8 cellular contexts compared by ENCODE assay signal in the genomic region with DNA sequence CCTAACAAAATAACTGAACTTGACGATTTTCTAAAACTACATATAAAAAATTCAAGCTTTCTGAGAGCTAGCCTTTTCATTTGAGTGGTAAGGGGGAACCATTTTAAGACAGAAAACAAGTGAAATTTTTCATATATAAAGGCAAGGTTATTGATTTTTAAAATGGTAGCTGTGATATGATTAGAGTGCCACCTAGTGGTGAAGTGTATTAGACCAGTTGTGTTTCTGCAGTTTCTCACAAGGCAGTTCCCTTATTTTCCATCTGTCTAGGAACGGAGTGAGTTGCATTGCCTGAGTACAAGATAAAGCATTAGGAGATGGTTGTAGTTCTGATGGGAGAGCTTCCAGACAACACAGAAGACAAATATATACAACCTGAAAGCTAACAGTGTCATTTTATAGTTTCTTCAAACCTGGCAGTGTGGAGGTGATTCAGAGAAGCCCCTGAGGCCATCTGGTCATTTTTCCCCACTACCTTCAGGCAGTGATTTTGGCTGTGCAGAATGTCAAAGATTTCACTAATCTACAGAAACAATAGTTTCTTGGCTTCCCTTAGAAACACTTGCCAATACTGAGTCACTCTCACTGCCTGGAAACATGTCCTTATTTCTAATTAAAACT.
A peak's percentile ranks its signal among the peaks of the same experiment; 100 is the strongest.
DNase-seq lines count a peak whose midpoint lies in the region; ATAC-seq and TF ChIP-seq lines count a peak whose summit lies in the region.
"Had no signal": no experiment of that assay in that cellular context is flagged by ENCODE, and none has a peak within 500 bp of the region (broad histone marks: within the 10 kb centered on the region; RNA-seq: fewer than 3 reads in every experiment).

No MANE protein-coding gene starts in this region.

- H2AFZ ChIP-seq in MM.1S (ENCODE audit: low read length) (0 out of 2 replicates have a peak overlapping the region, but pooled peaks have one; percentile 29), neuronal stem cell (ENCODE audit: low read length) (no peak overlapping the region)

- H2BK15ac ChIP-seq in neuronal stem cell (ENCODE audit: low read length): no peak overlapping the region

- H4K8ac ChIP-seq in neuronal stem cell (ENCODE audit: low read depth, low read length): no peak overlapping the region

- peak overlapping the region; percentile 28; the same call in 1 of the 2 replicates for H3K4me2 ChIP-seq in MM.1S (ENCODE audit: low read depth, low read length)
- H3K4me2 ChIP-seq in neuronal stem cell (ENCODE audit: insufficient read depth, low read length, poor library complexity, severe bottlenecking): no peak overlapping the region

- H2AK5ac ChIP-seq in neuronal stem cell (ENCODE audit: low read depth, low read length): no peak overlapping the region

- H3K9me3 ChIP-seq in MM.1S (replicated peaks; ENCODE audit: insufficient read depth, low read length): no peaks in the 10 kb centered on the region
- no peaks in the 10 kb centered on the region for H3K9me3 ChIP-seq in neuronal stem cell (replicated peaks in 1 of 2; ENCODE audit: control insufficient read depth in 2 of 2, insufficient read depth in 1 of 2, low read depth in 1 of 2, low read length in 2 of 2)

- no peaks in the 10 kb centered on the region for H3K9me2 ChIP-seq in MM.1S (replicated peaks; ENCODE audit: insufficient read depth, low read length)

- H3K23ac ChIP-seq in neuronal stem cell (ENCODE audit: low read depth, low read length, poor library complexity): no peak overlapping the region

- WGBS in neuronal stem cell (ENCODE audit: extremely low coverage in 2 of 2, insufficient read length in 2 of 2, insufficient replicate concordance in 1 of 2), 2 donors: no CpG with 5 or more reads among the region's 2 CpGs

- H3K9ac ChIP-seq in MM.1S (ENCODE audit: low read length) (no peak overlapping the region), neuronal stem cell (ENCODE audit: low read depth, low read length, poor library complexity) (no peak overlapping the region)

- no peak overlapping the region for H2BK5ac ChIP-seq in neuronal stem cell (ENCODE audit: low read length)

- H3K4me3 ChIP-seq in GM06990 (replicated peaks; ENCODE audit: low read depth, low read length) (no peak overlapping the region), H7 (ENCODE audit: insufficient read depth, low read depth, low read length) (no peak overlapping the region), MM.1S (ENCODE audit: low read length) (no peak overlapping the region), neuronal stem cell (ENCODE audit: low read length in 2 of 2) (no peak overlapping the region)

- TF ChIP-seq CTCF in GM06990 (IDR thresholded peaks at IDR 0.05; ENCODE audit: insufficient read depth, low read length, poor library complexity, severe bottlenecking) (peak; percentile 72), MM.1S (IDR thresholded peaks at IDR 0.05; ENCODE audit: low read length) (peak; percentile 88)

- no peak overlapping the region for H3K18ac ChIP-seq in neuronal stem cell (ENCODE audit: low read length)

- H2BK120ac ChIP-seq in neuronal stem cell (ENCODE audit: low read depth, low read length): no peak overlapping the region

- H3K14ac ChIP-seq in neuronal stem cell (ENCODE audit: low read length): no peak overlapping the region

- no peaks in the 10 kb centered on the region for H3K27me3 ChIP-seq in GM06990 (replicated peaks; ENCODE audit: control insufficient read depth, insufficient read depth, low read length)
- no peaks in the 10 kb centered on the region for H3K27me3 ChIP-seq in H7 (ENCODE audit: control insufficient read depth, insufficient read depth, low read length)
- H3K27me3 ChIP-seq in MM.1S (replicated peaks; ENCODE audit: insufficient read depth, low read length): no peaks in the 10 kb centered on the region
- no peaks in the 10 kb centered on the region for H3K27me3 ChIP-seq in neuronal stem cell (ENCODE audit: control insufficient read depth in 3 of 3, insufficient read depth in 3 of 3, low read depth in 1 of 3, low read length in 3 of 3)

- H4K91ac ChIP-seq in neuronal stem cell (ENCODE audit: low read depth, low read length, poor library complexity): no peak overlapping the region

- H3K79me1 ChIP-seq in neuronal stem cell (ENCODE audit: low read depth, low read length): no peaks in the 10 kb centered on the region

- H3F3A ChIP-seq in MM.1S (ENCODE audit: insufficient read depth, low read length): no peaks in the 10 kb centered on the region

- H3K4ac ChIP-seq in neuronal stem cell (ENCODE audit: low read length): no peak overlapping the region

- ATAC-seq in esophagus mucosa: peak; percentile 32

- H3K79me2 ChIP-seq in MM.1S (ENCODE audit: low read length): no peaks in the 10 kb centered on the region

- DNase-seq in GM06990 (ENCODE audit: extremely low read depth, insufficient read length): no peak
- peak; percentile 6 for DNase-seq in H7
- peak; percentile 44 for DNase-seq in MM.1S
- DNase-seq in SIG-M5 treated with dmso at 0.1 percent for 504 hours (lab: John Stamatoyannopoulos, UW; ENCODE audit: unreplicated experiment): peak; percentile 69
- peak; percentile 49 for DNase-seq in neuronal stem cell (ENCODE audit: low spot score)
- DNase-seq in occipital lobe (lab: John Stamatoyannopoulos, UW): no peak
- DNase-seq: activated naive CD8-positive, alpha-beta T cell treated with anti-CD3 and anti-CD28 coated beads, Interleukin-2, amount 10 ng/mL, durations not matched to agents 7 days and 5 days had no signal

- H3K36me3 ChIP-seq in GM06990 (ENCODE audit: control insufficient read depth, insufficient read depth, low read length) (no peaks in the 10 kb centered on the region), H7 (replicated peaks; ENCODE audit: control insufficient read depth, insufficient read depth, low read length) (no peaks in the 10 kb centered on the region), MM.1S (replicated peaks; ENCODE audit: insufficient read depth, low read length) (no peaks in the 10 kb centered on the region), neuronal stem cell (replicated peaks in 1 of 2; ENCODE audit: control insufficient read depth in 2 of 2, insufficient read depth in 2 of 2, low read length in 2 of 2) (no peaks in the 10 kb centered on the region)

- H2BK12ac ChIP-seq in neuronal stem cell (ENCODE audit: low read length): no peak overlapping the region

- peaks cover 4% of the 10 kb centered on the region; the same call in 1 of the 2 replicates for H3K4me1 ChIP-seq in MM.1S (ENCODE audit: low read length)
- no peaks in the 10 kb centered on the region for H3K4me1 ChIP-seq in neuronal stem cell (ENCODE audit: control insufficient read depth in 2 of 2, insufficient read depth in 1 of 2, low read depth in 1 of 2, low read length in 2 of 2)

- no peaks in the 10 kb centered on the region for H4K20me1 ChIP-seq in MM.1S (ENCODE audit: insufficient read depth, low read length)

- H3K27ac ChIP-seq in MM.1S (ENCODE audit: low read length) (peak overlapping the region; percentile 29; the same call in 1 of the 2 replicates), neuronal stem cell (replicated peaks; ENCODE audit: low read length) (no peak overlapping the region)

Comparison
In these comparisons a context has a peak if more than half of its experiments do, and no peak if none do; other contexts are left out.
1. DNase-seq: peak in H7 (single experiment), MM.1S (single experiment), SIG-M5 treated with dmso at 0.1 percent for 504 hours (single experiment) and neuronal stem cell (single experiment); none in GM06990 (single experiment) and occipital lobe (single experiment).